Comparison of ENCODE assay signal across 1 cellular context in genomic region chr20:63690898-63691710, GRCh38.
TF ChIP-seq lines count a peak whose summit lies in the region.

No MANE protein-coding gene starts in this region.

TF ChIP-seq in IMR-90, 13 proteins besides CTCF, POLR2A, EP300 and RAD21:
- TF ChIP-seq SMC3 (IDR thresholded peaks at IDR 0.05; ENCODE audit: low read depth, low read length) (no peak), NFE2L2 (IDR thresholded peaks at IDR 0.05; ENCODE audit: low read depth, low read length) (no peak), RFX5 (IDR thresholded peaks at IDR 0.05; ENCODE audit: low read depth, low read length) (no peak), MAZ (IDR thresholded peaks at IDR 0.05; ENCODE audit: borderline replicate concordance, low read depth, low read length) (no peak), CEBPB (IDR thresholded peaks at IDR 0.05; ENCODE audit: low read depth, low read length) (no peak)
